30 cellular contexts compared by ENCODE assay signal in genomic region chr2:235911125-235911524, GRCh38.
"Had no signal": no experiment of that assay in that cellular context is flagged by ENCODE, and none has a peak within 500 bp of the region (broad histone marks: within the 10 kb centered on the region; RNA-seq: fewer than 3 reads in every experiment).

No MANE protein-coding gene starts in this region.

- H3K4me2 ChIP-seq: smooth muscle cell had no signal

- H3K27me3 Mint-ChIP-seq: progenitor cell of endocrine pancreas had no signal

- H3K4me1 ChIP-seq: psoas muscle, spleen, thyroid gland, tibial nerve, upper lobe of left lung, vagina had no signal

- DNase-seq: naive thymus-derived CD4-positive, alpha-beta T cell; natural killer cell; nucleus accumbens; ovary; posterior cingulate gyrus; psoas muscle; right cardiac atrium; spleen; stimulated activated CD4-positive, alpha-beta T cell treated with anti-CD3 and anti-CD28 coated beads, Interleukin-12 subunit alpha, Interleukin-12 subunit beta, amount 100 ng/mL, for 4 hours; stimulated activated CD4-positive, alpha-beta T cell treated with anti-CD3 and anti-CD28 coated beads, Interleukin-1b, Interleukin-23, amount 100 ng/mL, for 48 hours; stimulated activated CD4-positive, alpha-beta T cell treated with anti-CD3 and anti-CD28 coated beads, Interleukin-4, amount 100 ng/mL, for 1 hour; stimulated activated CD4-positive, alpha-beta T cell treated with anti-CD3 and anti-CD28 coated beads, Interleukin-4, amount 100 ng/mL, for 4 hours; stimulated activated CD8-positive, alpha-beta memory T cell treated with anti-CD3 and anti-CD28 coated beads, Interleukin-4, amount 100 ng/mL, for 48 hours; stimulated activated naive CD4-positive, alpha-beta T cell; stomach; thyroid gland; trophoblast cell; upper lobe of left lung had no signal

- H3K4me3 ChIP-seq: ovary, psoas muscle, skin epidermis, smooth muscle cell, spleen, stomach, thoracic aorta, thyroid gland, tibial nerve, upper lobe of left lung, vagina had no signal

- H3K36me3 Mint-ChIP-seq: naive thymus-derived CD4-positive, alpha-beta T cell; stimulated activated memory B cell treated with anti-CD40 and anti-IgM and Interleukin-4, amounts not matched to agents 10 μg/mL and 1 μg/mL and 100 μg/mL, for 72 hours had no signal

- H3K27ac Mint-ChIP-seq: naive thymus-derived CD4-positive, alpha-beta T cell; natural killer cell; nephron; progenitor cell of endocrine pancreas; stimulated activated memory B cell treated with anti-CD40 and anti-IgM and Interleukin-4, amounts not matched to agents 10 μg/mL and 1 μg/mL and 100 μg/mL, for 72 hours; stimulated activated naive CD8-positive, alpha-beta T cell treated with anti-CD3 and anti-CD28 coated beads, Interleukin-15, Interleukin-2, amounts not matched to agents 100 ng/mL and 50 ng/mL, for 24 hours had no signal

- ATAC-seq: naive thymus-derived CD4-positive, alpha-beta T cell; natural killer cell; psoas muscle; right cardiac atrium; sciatic nerve; stimulated activated memory B cell treated with anti-CD40 and anti-IgM and Interleukin-4, amounts not matched to agents 10 μg/mL and 1 μg/mL and 100 μg/mL, for 72 hours had no signal

- H3K9me3 ChIP-seq: neutrophil, ovary, stomach, thoracic aorta, thyroid gland, upper lobe of left lung, vagina had no signal

- H3K27me3 ChIP-seq: neutrophil, ovary, spleen, stomach, thyroid gland, tibial nerve, upper lobe of left lung, vagina had no signal

- H3K79me2 ChIP-seq: parathyroid adenoma had no signal

- H2AFZ ChIP-seq: parathyroid adenoma had no signal

- H3K9ac ChIP-seq: parathyroid adenoma had no signal

- H3K4me1 Mint-ChIP-seq: naive thymus-derived CD4-positive, alpha-beta T cell; natural killer cell had no signal

- H3K27ac ChIP-seq: neutrophil, ovary, parathyroid adenoma, psoas muscle, skin epidermis, spleen, stomach, thoracic aorta, thyroid gland, tibial nerve, upper lobe of left lung, vagina had no signal

- H3K36me3 ChIP-seq: neutrophil, ovary, thyroid gland, vagina had no signal

- H3K4me3 Mint-ChIP-seq: naive thymus-derived CD4-positive, alpha-beta T cell; natural killer cell; nephron; stimulated activated memory B cell treated with anti-CD40 and anti-IgM and Interleukin-4, amounts not matched to agents 10 μg/mL and 1 μg/mL and 100 μg/mL, for 72 hours; stimulated activated naive CD8-positive, alpha-beta T cell treated with anti-CD3 and anti-CD28 coated beads, Interleukin-15, Interleukin-2, amounts not matched to agents 100 ng/mL and 50 ng/mL, for 24 hours had no signal
